In genomic region chr13:38680912-38681311, GRCh38 we compare ENCODE assay signal across 28 cellular contexts. TPM values are rescaled to one million over a fixed set of nuclear protein-coding genes. Genes with fewer than 3 reads are reported as not detected.
"Had no signal": no experiment of that assay in that cellular context is flagged by ENCODE, and none has a peak within 500 bp of the region (broad histone marks: within the 10 kb centered on the region; RNA-seq: fewer than 3 reads in every experiment).

No MANE protein-coding gene starts in this region.

- ATAC-seq: heart right ventricle, left colon, left ventricle myocardium superior, mucosa of descending colon, right cardiac atrium had no signal

- H3K27me3 ChIP-seq: foreskin keratinocyte, upper lobe of left lung had no signal

- H3K9me3 Mint-ChIP-seq: memory B cell, mesothelial cell of epicardium, naive B cell, nephron progenitor cell had no signal

- H3K36me3 ChIP-seq: esophagus muscularis mucosa, heart right ventricle, lower lobe of right lung, prostate gland, stomach, tibial artery, upper lobe of left lung, uterus had no signal

- H3K4me3 ChIP-seq: coronary artery, esophagus muscularis mucosa, heart right ventricle, lower lobe of right lung, mucosa of descending colon, prostate gland, stomach, tibial artery, upper lobe of left lung, uterus had no signal

- H3K27ac ChIP-seq: coronary artery, esophagus muscularis mucosa, foreskin keratinocyte, heart right ventricle, lower lobe of right lung, prostate gland, stomach, tibial artery, uterus had no signal

- H3K4me1 ChIP-seq: lower lobe of right lung, prostate gland, tibial artery, uterus had no signal

- H3K4me3 Mint-ChIP-seq: memory B cell, mesothelial cell of epicardium, naive B cell, nephron progenitor cell had no signal

- H3K9me3 ChIP-seq: esophagus muscularis mucosa, heart right ventricle, lower lobe of right lung, mucosa of descending colon, prostate gland, stomach, tibial artery, upper lobe of left lung, uterus had no signal

- DNase-seq: dermis blood vessel endothelial cell; effector memory CD4-positive, alpha-beta T cell; foreskin keratinocyte; glutamatergic neuron; heart right ventricle; hippocampal formation; left colon; left ventricle myocardium superior; lower lobe of right lung; mucosa of descending colon; naive B cell; nephron progenitor cell; right cardiac atrium; small intestine; stimulated activated CD4-positive, alpha-beta T cell treated with anti-CD3 and anti-CD28 coated beads, Interleukin-15, amount 100 ng/mL, for 24 hours; stimulated activated CD4-positive, alpha-beta T cell treated with anti-CD3 and anti-CD28 coated beads, Interleukin-2, amount 100 ng/mL, for 48 hours; stimulated activated CD8-positive, alpha-beta memory T cell treated with anti-CD3 and anti-CD28 coated beads, Interleukin-4, amount 100 ng/mL, for 48 hours; stimulated activated naive CD4-positive, alpha-beta T cell treated with Interleukin-2 at 50 U/mL for 16 hours; stomach; tibial artery; upper lobe of left lung; uterus had no signal

- H3K27ac Mint-ChIP-seq: memory B cell, mesothelial cell of epicardium, naive B cell, nephron progenitor cell had no signal

- H3K4me1 Mint-ChIP-seq: memory B cell had no signal

- H3K36me3 Mint-ChIP-seq: memory B cell, mesothelial cell of epicardium, naive B cell had no signal

RNA-seq across cellular contexts. Expression of gene FREM2, which starts 6.0 kb away (rescaled TPM):
- total RNA-seq: endothelial cell of umbilical vein had no signal
